In genomic region chr11:118619444-118620205, GRCh38 we compare ENCODE assay signal across 9 cellular contexts. TPM values are rescaled to one million over a fixed set of nuclear protein-coding genes. Genes with fewer than 3 reads are reported as not detected.
A peak's percentile ranks its signal among the peaks of the same experiment; 100 is the strongest.
DNase-seq lines count a peak whose midpoint lies in the region; TF ChIP-seq lines count a peak whose summit lies in the region.
"Had no signal": no experiment of that assay in that cellular context is flagged by ENCODE, and none has a peak within 500 bp of the region (broad histone marks: within the 10 kb centered on the region; RNA-seq: fewer than 3 reads in every experiment).

No MANE protein-coding gene starts in this region.

- TF ChIP-seq POLR2A in thyroid gland (IDR thresholded peaks at IDR 0.05): peak in 1 of 2 donors; percentile 10

- peak; percentile 18 for DNase-seq in NOMO-1 treated with DMSO at 0.1 percent for 48 hours (lab: John Stamatoyannopoulos, UW; ENCODE audit: unreplicated experiment)
- no peak for DNase-seq in NOMO-1 treated with dmso at 0.1 percent for 144 hours (lab: John Stamatoyannopoulos, UW; ENCODE audit: unreplicated experiment)
- DNase-seq in MCF 10A (ENCODE audit: unreplicated experiment): peak; percentile 91
- DNase-seq in thyroid gland: peak in 1 of 2 donors; percentile 24
- DNase-seq in NCI-H510A treated with DMSO at 0.1 percent for 48 hours (lab: John Stamatoyannopoulos, UW): no peak
- DNase-seq in germinal center (ENCODE audit: low spot score): no peak
- DNase-seq in middle frontal gyrus (ENCODE audit: extremely low spot score, low spot score): no peak

- intact Hi-C loops in MCF 10A (cut with micrococcal nuclease): no loop called here
- intact Hi-C loops in thyroid gland (cut with DNase I): no loop called here

- H3K36me3 ChIP-seq in thyroid gland: peaks cover 0 to 6% of the 10 kb centered on the region in 2 donors

- H3K4me1 ChIP-seq in thyroid gland: peaks cover 50 to 95% of the 10 kb centered on the region in 2 donors

- no TSS peak for BruUV-seq in MCF 10A (replicated peaks; lab: Mats Ljungman, UMichigan)

- peak overlapping the region; percentile 20 for H3K4me3 Mint-ChIP-seq in MCF 10A (ENCODE audit: unreplicated experiment)
- H3K4me3 Mint-ChIP-seq: T-helper 1 cell treated with Interleukin-12 subunit alpha and Interleukin-12 subunit beta and Interleukin-4 antibody, amounts not matched to agents 30 μg/mL and 1 μg/mL, for 36 hours had no signal

- no peaks in the 10 kb centered on the region for H3K9me3 ChIP-seq in thyroid gland

- H3K4me1 Mint-ChIP-seq in MCF 10A (ENCODE audit: insufficient read depth, unreplicated experiment): peaks cover 64% of the 10 kb centered on the region

- POLR2A ChIA-PET in MCF 10A (lab: Yijun Ruan, JAX): interaction anchor here (0.6 to 10.3 kb wide), 6 partner anchors 13 to 30 kb away, joined by 3 to 132 read pairs (median 4); partner anchors contain the start of gene PHLDB1

- H3K27me3 ChIP-seq in layer of hippocampus (ENCODE audit: control insufficient read depth, insufficient read depth, low read length) (no peaks in the 10 kb centered on the region), thyroid gland (no peaks in the 10 kb centered on the region)

- no peak overlapping the region for H3K4me3 ChIP-seq in thyroid gland (replicated peaks in 1 of 3)

- no peak for TF ChIP-seq CTCF in MCF 10A (IDR thresholded peaks at IDR 0.05; ENCODE audit: unreplicated experiment)
- TF ChIP-seq CTCF in thyroid gland (IDR thresholded peaks at IDR 0.05): no peak

- WGBS in thyroid gland, 2 donors: 66 to 69% methylated on average over 6 of the region's 6 CpGs

- peak overlapping the region; percentile 26 for H3K27ac Mint-ChIP-seq in MCF 10A (ENCODE audit: low read depth, unreplicated experiment)
- H3K27ac Mint-ChIP-seq: T-helper 1 cell treated with Interleukin-12 subunit alpha and Interleukin-12 subunit beta and Interleukin-4 antibody, amounts not matched to agents 30 μg/mL and 1 μg/mL, for 36 hours had no signal

- H3K9me3 Mint-ChIP-seq in MCF 10A (ENCODE audit: unreplicated experiment): no peaks in the 10 kb centered on the region
- H3K9me3 Mint-ChIP-seq: T-helper 1 cell treated with Interleukin-12 subunit alpha and Interleukin-12 subunit beta and Interleukin-4 antibody, amounts not matched to agents 30 μg/mL and 1 μg/mL, for 36 hours had no signal

- CTCF ChIA-PET in MCF 10A (lab: Yijun Ruan, JAX): interaction anchor here (0.6 to 3.7 kb wide), 10 partner anchors 8 to 354 kb away, joined by 3 to 20 read pairs (median 4); partner anchors contain the start of gene PHLDB1

- H3K36me3 Mint-ChIP-seq in MCF 10A (ENCODE audit: insufficient read depth, unreplicated experiment): peaks cover 10% of the 10 kb centered on the region

- H3K27me3 Mint-ChIP-seq in MCF 10A (ENCODE audit: insufficient read depth, unreplicated experiment): no peaks in the 10 kb centered on the region

- H3K27ac ChIP-seq in layer of hippocampus (ENCODE audit: low read depth, low read length): peak overlapping the region; percentile 88
- peak overlapping the region; percentile 64 to 93 (median 83) for H3K27ac ChIP-seq in thyroid gland

RNA-seq across cellular contexts. Expression of gene PHLDB1, which starts 12.2 kb away (rescaled TPM):
- 31.1 and 36.2 TPM in 2 replicates for total RNA-seq in MCF 10A (2022)
- 100 to 1,000 TPM in 3 of 4 donors, 10 to 100 TPM in 1; 73.2 to 158 (median 120) TPM for total RNA-seq in thyroid gland

RNA-seq across cellular contexts. Expression of gene ARCN1, which starts 47.4 kb away (rescaled TPM):
- total RNA-seq in MCF 10A (2022): 157 and 164 TPM in 2 replicates
- total RNA-seq in thyroid gland: 100 to 1,000 TPM; 103 to 157 (median 112) TPM

RNA-seq across cellular contexts. Expression of gene IFT46, which starts 53.9 kb away (rescaled TPM):
- total RNA-seq in MCF 10A (2022) (21.3 and 24.3 TPM in 2 replicates), thyroid gland (10 to 100 TPM; 35.5 to 91.1 (median 55.5) TPM)

RNA-seq across cellular contexts. Expression of gene TREH, which starts 59.8 kb away (rescaled TPM):
- total RNA-seq in MCF 10A (2022) (not detected in 2 replicates), thyroid gland (not detected)

Comparison
In these comparisons a context has a peak if more than half of its experiments do, and no peak if none do; other contexts are left out.
1. DNase-seq: peak in NOMO-1 treated with DMSO at 0.1 percent for 48 hours (single experiment) and MCF 10A (single experiment); none in NOMO-1 treated with dmso at 0.1 percent for 144 hours (single experiment), NCI-H510A treated with DMSO at 0.1 percent for 48 hours (single experiment), germinal center (single experiment) and middle frontal gyrus (single experiment).